Comparison of ENCODE assay signal across 1 cellular context in genomic region chr15:24819680-24820079, GRCh38.
TF ChIP-seq lines count a peak whose summit lies in the region.

No MANE protein-coding gene starts in this region.

TF ChIP-seq in GM23338, 12 proteins besides CTCF, POLR2A, EP300 and RAD21 (continued from another document):
- TF ChIP-seq, protein P1, sequence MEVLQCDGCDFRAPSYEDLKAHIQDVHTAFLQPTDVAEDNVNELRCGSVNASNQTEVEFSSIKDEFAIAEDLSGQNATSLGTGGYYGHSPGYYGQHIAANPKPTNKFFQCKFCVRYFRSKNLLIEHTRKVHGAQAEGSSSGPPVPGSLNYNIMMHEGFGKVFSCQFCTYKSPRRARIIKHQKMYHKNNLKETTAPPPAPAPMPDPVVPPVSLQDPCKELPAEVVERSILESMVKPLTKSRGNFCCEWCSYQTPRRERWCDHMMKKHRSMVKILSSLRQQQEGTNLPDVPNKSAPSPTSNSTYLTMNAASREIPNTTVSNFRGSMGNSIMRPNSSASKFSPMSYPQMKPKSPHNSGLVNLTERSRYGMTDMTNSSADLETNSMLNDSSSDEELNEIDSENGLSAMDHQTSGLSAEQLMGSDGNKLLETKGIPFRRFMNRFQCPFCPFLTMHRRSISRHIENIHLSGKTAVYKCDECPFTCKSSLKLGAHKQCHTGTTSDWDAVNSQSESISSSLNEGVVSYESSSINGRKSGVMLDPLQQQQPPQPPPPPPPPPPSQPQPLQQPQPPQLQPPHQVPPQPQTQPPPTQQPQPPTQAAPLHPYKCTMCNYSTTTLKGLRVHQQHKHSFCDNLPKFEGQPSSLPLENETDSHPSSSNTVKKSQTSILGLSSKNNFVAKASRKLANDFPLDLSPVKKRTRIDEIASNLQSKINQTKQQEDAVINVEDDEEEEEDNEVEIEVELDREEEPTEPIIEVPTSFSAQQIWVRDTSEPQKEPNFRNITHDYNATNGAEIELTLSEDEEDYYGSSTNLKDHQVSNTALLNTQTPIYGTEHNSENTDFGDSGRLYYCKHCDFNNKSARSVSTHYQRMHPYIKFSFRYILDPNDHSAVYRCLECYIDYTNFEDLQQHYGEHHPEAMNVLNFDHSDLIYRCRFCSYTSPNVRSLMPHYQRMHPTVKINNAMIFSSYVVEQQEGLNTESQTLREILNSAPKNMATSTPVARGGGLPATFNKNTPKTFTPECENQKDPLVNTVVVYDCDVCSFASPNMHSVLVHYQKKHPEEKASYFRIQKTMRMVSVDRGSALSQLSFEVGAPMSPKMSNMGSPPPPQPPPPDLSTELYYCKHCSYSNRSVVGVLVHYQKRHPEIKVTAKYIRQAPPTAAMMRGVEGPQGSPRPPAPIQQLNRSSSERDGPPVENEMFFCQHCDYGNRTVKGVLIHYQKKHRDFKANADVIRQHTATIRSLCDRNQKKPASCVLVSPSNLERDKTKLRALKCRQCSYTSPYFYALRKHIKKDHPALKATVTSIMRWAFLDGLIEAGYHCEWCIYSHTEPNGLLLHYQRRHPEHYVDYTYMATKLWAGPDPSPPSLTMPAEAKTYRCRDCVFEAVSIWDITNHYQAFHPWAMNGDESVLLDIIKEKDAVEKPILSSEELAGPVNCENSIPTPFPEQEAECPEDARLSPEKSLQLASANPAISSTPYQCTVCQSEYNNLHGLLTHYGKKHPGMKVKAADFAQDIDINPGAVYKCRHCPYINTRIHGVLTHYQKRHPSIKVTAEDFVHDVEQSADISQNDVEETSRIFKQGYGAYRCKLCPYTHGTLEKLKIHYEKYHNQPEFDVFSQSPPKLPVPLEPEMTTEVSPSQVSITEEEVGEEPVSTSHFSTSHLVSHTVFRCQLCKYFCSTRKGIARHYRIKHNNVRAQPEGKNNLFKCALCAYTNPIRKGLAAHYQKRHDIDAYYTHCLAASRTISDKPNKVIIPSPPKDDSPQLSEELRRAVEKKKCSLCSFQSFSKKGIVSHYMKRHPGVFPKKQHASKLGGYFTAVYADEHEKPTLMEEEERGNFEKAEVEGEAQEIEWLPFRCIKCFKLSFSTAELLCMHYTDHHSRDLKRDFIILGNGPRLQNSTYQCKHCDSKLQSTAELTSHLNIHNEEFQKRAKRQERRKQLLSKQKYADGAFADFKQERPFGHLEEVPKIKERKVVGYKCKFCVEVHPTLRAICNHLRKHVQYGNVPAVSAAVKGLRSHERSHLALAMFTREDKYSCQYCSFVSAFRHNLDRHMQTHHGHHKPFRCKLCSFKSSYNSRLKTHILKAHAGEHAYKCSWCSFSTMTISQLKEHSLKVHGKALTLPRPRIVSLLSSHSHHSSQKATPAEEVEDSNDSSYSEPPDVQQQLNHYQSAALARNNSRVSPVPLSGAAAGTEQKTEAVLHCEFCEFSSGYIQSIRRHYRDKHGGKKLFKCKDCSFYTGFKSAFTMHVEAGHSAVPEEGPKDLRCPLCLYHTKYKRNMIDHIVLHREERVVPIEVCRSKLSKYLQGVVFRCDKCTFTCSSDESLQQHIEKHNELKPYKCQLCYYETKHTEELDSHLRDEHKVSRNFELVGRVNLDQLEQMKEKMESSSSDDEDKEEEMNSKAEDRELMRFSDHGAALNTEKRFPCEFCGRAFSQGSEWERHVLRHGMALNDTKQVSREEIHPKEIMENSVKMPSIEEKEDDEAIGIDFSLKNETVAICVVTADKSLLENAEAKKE (CRISPR knock-in tag; IDR thresholded peaks at IDR 0.05) = no peak
- TF ChIP-seq CREB1 (CRISPR knock-in tag; IDR thresholded peaks at IDR 0.05; ENCODE audit: low read depth) = no peak
- no peak for TF ChIP-seq REST (IDR thresholded peaks at IDR 0.05; ENCODE audit: unreplicated experiment)
- TF ChIP-seq ZNF331 (CRISPR knock-in tag; IDR thresholded peaks at IDR 0.05; ENCODE audit: low read depth) = no peak
